ENCODE assay signal across 8 cellular contexts in genomic region chr14:55191101-55191880, GRCh38. TPM values are rescaled to one million over a fixed set of nuclear protein-coding genes. Genes with fewer than 3 reads are reported as not detected.
A peak's percentile ranks its signal among the peaks of the same experiment; 100 is the strongest.
DNase-seq lines count a peak whose midpoint lies in the region; ATAC-seq and TF ChIP-seq lines count a peak whose summit lies in the region.

DLGAP5 (minus strand) TSS chr14:55191585; CDS start chr14:55189179, 2,406 bp downstream.

- H3K4me1 Mint-ChIP-seq in IgD-negative memory B cell, result peaks cover 5 to 16% (median 10%) of the 10 kb centered on the region in 3 donors

- peak; percentile 96 for DNase-seq in DMS153 (lab: John Stamatoyannopoulos, UW)
- DNase-seq in OCI-M1 (lab: John Stamatoyannopoulos, UW), result peak; percentile 96
- peak; percentile 76 for DNase-seq in activated T-cell treated with anti-CD3 and anti-CD28 coated beads for 1 hour (ENCODE audit: low read depth)
- DNase-seq in epithelial cell of esophagus (ENCODE audit: low read depth), result peak; percentile 98
- DNase-seq in stimulated activated CD8-positive, alpha-beta memory T cell treated with anti-CD3 and anti-CD28 coated beads, Interleukin-2, amount 100 ng/mL, for 48 hours (ENCODE audit: low read depth in 2 of 2), result peak; percentile 80 to 88

- peak; percentile 97 for ATAC-seq in GM21576 (IDR thresholded peaks at IDR 0.05; ENCODE audit: unreplicated experiment)

- H3K9me3 ChIP-seq in mononuclear cell (ENCODE audit: low read depth, low read length), result no peaks in the 10 kb centered on the region

- H3K4me3 Mint-ChIP-seq in IgD-negative memory B cell, result peak within 1 kb of the TSS; percentile 82 to 96 (median 94)

- H3K4me1 ChIP-seq in mononuclear cell (ENCODE audit: insufficient read depth, low read length), result peaks cover 22% of the 10 kb centered on the region

- no peaks in the 10 kb centered on the region for H3K36me3 Mint-ChIP-seq in IgD-negative memory B cell

- no peaks in the 10 kb centered on the region for H3K9me3 Mint-ChIP-seq in IgD-negative memory B cell

- no peaks in the 10 kb centered on the region for H3K27me3 Mint-ChIP-seq in IgD-negative memory B cell

- H3K4me3 ChIP-seq in epithelial cell of esophagus (ENCODE audit: low read length) (peak within 1 kb of the TSS; percentile 95), mononuclear cell (ENCODE audit: low read length) (peak within 1 kb of the TSS; percentile 47)

- H3K27me3 ChIP-seq in mononuclear cell (ENCODE audit: insufficient read depth, low read length), result no peaks in the 10 kb centered on the region

- H3K27ac Mint-ChIP-seq in IgD-negative memory B cell, result peak within 1 kb of the TSS; percentile 19 to 78 (median 44)

- no peak for TF ChIP-seq CTCF in epithelial cell of esophagus (IDR thresholded peaks at IDR 0.05; ENCODE audit: insufficient read depth, low read depth, low read length, missing control alignments)

RNA-seq across cellular contexts. Expression of gene DLGAP5, which starts in this region (rescaled TPM):
- not detected for polyA plus RNA-seq in IgD-negative memory B cell
- 0.84 TPM for total RNA-seq in mononuclear cell

Comparison
In these comparisons a context has a peak if more than half of its experiments do, and no peak if none do; other contexts are left out.
1. Peak in every context shown above with its lines: DNase-seq, ATAC-seq and H3K4me3 ChIP-seq.